In the genomic region with DNA sequence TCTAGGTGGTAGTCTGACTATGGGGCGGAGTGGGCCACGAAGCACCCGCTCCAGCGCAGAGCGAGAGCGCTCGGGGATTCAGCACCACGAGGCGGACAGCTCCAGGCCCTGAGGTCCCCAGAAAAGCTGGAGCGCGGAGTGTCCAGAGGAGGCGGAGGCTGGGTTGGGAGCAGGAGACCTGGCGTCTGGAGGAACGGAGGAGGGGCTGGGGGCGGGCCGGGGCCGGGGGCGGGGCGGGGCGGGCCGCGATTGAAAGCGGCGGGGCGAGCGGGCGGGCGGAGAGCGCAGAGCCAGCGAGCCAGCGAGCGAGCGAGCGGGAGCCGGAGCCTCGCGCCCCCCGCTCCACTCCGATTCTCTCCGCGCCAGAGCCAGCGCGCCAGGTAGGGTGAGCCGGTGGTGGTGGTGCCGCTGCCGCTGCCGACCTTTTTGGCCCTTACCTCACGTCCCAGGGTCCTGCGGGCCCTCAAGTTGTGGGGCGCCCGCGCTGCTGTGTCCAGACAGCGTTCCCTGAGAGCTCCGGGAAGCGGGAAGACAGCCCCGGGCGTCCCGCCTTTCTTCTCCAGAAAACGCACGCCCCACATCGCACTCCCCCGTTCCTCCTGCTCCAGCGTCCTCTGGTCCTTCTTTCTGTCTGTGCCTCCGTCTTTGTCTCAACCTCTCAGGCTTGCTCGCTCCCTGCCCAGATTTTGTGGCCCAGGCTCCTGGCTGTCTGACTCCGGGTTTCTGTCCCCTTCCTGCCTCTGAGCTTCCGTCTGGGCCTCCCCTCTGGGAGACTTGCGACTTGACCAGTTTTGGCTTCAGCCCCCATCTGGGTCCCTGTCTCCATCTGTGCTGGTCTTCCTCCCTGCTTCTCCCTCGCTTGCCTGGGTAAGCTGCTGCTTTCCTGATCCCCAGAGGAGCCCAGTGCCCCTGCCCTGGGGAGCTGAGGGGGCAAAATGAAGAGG, we compare ENCODE assay signal across 1 cellular context.
TF ChIP-seq lines count a peak whose summit lies in the region.

GRM2 (plus strand) TSS at position 281 of the 944 bp plus-strand sequence. CDS start 1,916 bp downstream, outside the sequence.

TF ChIP-seq in HCT116, 20 proteins besides CTCF, POLR2A, EP300 and RAD21 (continued from another document):
- TF ChIP-seq REST (IDR thresholded peaks at IDR 0.05; ENCODE audit: low read depth) (peak; percentile 66), FOSL1 (IDR thresholded peaks at IDR 0.05; ENCODE audit: low read depth) (no peak), ATF3 (IDR thresholded peaks at IDR 0.05) (no peak)
